In genomic region chr9:90288275-90288639, GRCh38 we compare ENCODE assay signal across 20 cellular contexts.
DNase-seq lines count a peak whose midpoint lies in the region; ATAC-seq, FAIRE-seq and TF ChIP-seq lines count a peak whose summit lies in the region.
"Had no signal": no experiment of that assay in that cellular context is flagged by ENCODE, and none has a peak within 500 bp of the region (broad histone marks: within the 10 kb centered on the region; RNA-seq: fewer than 3 reads in every experiment).

No MANE protein-coding gene starts in this region.

- no peaks in the 10 kb centered on the region for H4K20me1 ChIP-seq in OCI-LY3 (ENCODE audit: insufficient read depth, low read length)

- no peaks in the 10 kb centered on the region for H3K36me3 Mint-ChIP-seq in T-helper 17 cell (ENCODE audit: low read depth)
- H3K36me3 Mint-ChIP-seq: T-cell had no signal

- no peak overlapping the region for H3K27ac Mint-ChIP-seq in T-helper 17 cell
- H3K27ac Mint-ChIP-seq: T-cell had no signal

- H2AFZ ChIP-seq in OCI-LY3 (ENCODE audit: low read depth, low read length) = peak overlapping the region; percentile 35; the same call in 1 of the 2 replicates

- DNase-seq in T-helper 17 cell (no peak), foreskin melanocyte (no peak), right atrium auricular region (ENCODE audit: low spot score) (no peak)
- DNase-seq: BE2C, DMS79 treated with DMSO at 0.1 percent for 48 hours, KBM-7, NCI-H1092 treated with DMSO at 0.1 percent for 48 hours, NCI-H2029 treated with DMSO at 0.1 percent for 48 hours, NCI-H345, NCI-H524, NCI-H774, OCI-M1, T-cell had no signal

- H3K27me3 ChIP-seq in OCI-LY3 (ENCODE audit: low read depth, low read length) (no peaks in the 10 kb centered on the region), right atrium auricular region (no peaks in the 10 kb centered on the region)
- H3K27me3 ChIP-seq: BE2C, SJCRH30 had no signal

- ATAC-seq in GM18511 (IDR thresholded peaks at IDR 0.05; ENCODE audit: unreplicated experiment) (peak; percentile 8), GM21619 (IDR thresholded peaks at IDR 0.05; ENCODE audit: unreplicated experiment) (peak; percentile 8), T-helper 17 cell (no peak), GM21737 (IDR thresholded peaks at IDR 0.05; ENCODE audit: unreplicated experiment) (no peak)
- ATAC-seq: T-cell had no signal

- H3K4me3 ChIP-seq in OCI-LY3 (ENCODE audit: low read length) (no peak overlapping the region), right atrium auricular region (no peak overlapping the region)
- H3K4me3 ChIP-seq: SJCRH30 had no signal

- peak overlapping the region; percentile 20; the same call in 1 of the 2 replicates for H3K9ac ChIP-seq in OCI-LY3 (ENCODE audit: low read length)

- H3K36me3 ChIP-seq in OCI-LY3 (replicated peaks; ENCODE audit: low read depth, low read length) (no peaks in the 10 kb centered on the region), right atrium auricular region (no peaks in the 10 kb centered on the region)
- H3K36me3 ChIP-seq: BE2C, SJCRH30 had no signal

- no peak overlapping the region for H3K4me3 Mint-ChIP-seq in T-helper 17 cell
- H3K4me3 Mint-ChIP-seq: T-cell had no signal

- H3K9me3 ChIP-seq in OCI-LY3 (ENCODE audit: insufficient read depth, low read length) (no peaks in the 10 kb centered on the region), T-helper 17 cell (ENCODE audit: control insufficient read depth, low read length, poor library complexity, severe bottlenecking) (no peaks in the 10 kb centered on the region), right atrium auricular region (no peaks in the 10 kb centered on the region)
- H3K9me3 ChIP-seq: BE2C, SJCRH30 had no signal

- no peaks in the 10 kb centered on the region for H3K79me2 ChIP-seq in OCI-LY3 (ENCODE audit: low read length)

- H3K4me1 Mint-ChIP-seq in T-helper 17 cell = peaks cover 7% of the 10 kb centered on the region

- H3K27ac ChIP-seq in OCI-LY3 (ENCODE audit: low read length) (no peak overlapping the region), right atrium auricular region (no peak overlapping the region)
- H3K27ac ChIP-seq: SJCRH30 had no signal

- peak overlapping the region; percentile 95 for H3K4me2 ChIP-seq in OCI-LY3 (ENCODE audit: low read length)

- TF ChIP-seq CTCF in OCI-LY3 (IDR thresholded peaks at IDR 0.05; ENCODE audit: low read depth, low read length) (no peak), right atrium auricular region (IDR thresholded peaks at IDR 0.05) (no peak)

- H3K27me3 Mint-ChIP-seq in T-helper 17 cell = peaks cover 5% of the 10 kb centered on the region

- FAIRE-seq in islet of Langerhans (lab: Jason Lieb, UNC) = peak; percentile 38
- FAIRE-seq: RCC 7860 had no signal

- H3K4me1 ChIP-seq in OCI-LY3 (ENCODE audit: low read length) = peaks cover 19% of the 10 kb centered on the region
- H3K4me1 ChIP-seq in right atrium auricular region = no peaks in the 10 kb centered on the region
- H3K4me1 ChIP-seq: BE2C, SJCRH30 had no signal

Comparison
In these comparisons a context has a peak if more than half of its experiments do, and no peak if none do; other contexts are left out.
1. ATAC-seq: peak in GM18511 (single experiment) and GM21619 (single experiment); none in T-helper 17 cell (single experiment) and GM21737 (single experiment).